Comparison of ENCODE assay signal across 25 cellular contexts in the genomic region with DNA sequence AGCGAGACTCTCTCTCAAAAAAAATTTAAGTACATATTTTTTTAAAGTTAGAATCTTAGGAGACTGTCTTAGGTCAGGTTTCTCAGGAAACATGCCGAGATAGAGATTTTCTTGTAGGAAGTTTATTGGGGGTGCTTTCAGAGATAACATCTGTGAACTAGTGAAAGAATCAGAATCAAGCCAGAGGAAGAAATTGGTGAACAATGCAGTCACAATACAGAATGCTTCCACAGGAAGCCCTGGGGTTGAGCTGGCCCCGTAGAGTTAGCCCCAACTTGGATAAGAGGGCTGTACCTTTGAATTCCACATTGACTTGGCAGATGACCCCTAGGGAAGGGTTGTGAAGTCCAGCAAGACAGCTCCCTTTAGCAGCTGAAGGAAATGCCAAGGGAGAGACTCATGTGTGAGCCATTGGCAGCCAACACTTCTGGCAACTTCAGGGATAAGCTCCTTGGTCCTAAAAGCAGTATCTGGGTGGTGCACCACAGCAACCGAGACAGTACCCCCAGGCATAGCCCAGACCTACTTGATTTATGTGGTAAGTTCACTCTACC. TPM values are rescaled to one million over a fixed set of nuclear protein-coding genes. Genes with fewer than 3 reads are reported as not detected.
A peak's percentile ranks its signal among the peaks of the same experiment; 100 is the strongest.
DNase-seq lines count a peak whose midpoint lies in the region; ATAC-seq and TF ChIP-seq lines count a peak whose summit lies in the region.
"Had no signal": no experiment of that assay in that cellular context is flagged by ENCODE, and none has a peak within 500 bp of the region (broad histone marks: within the 10 kb centered on the region; RNA-seq: fewer than 3 reads in every experiment).

No MANE protein-coding gene starts in this region.

- peak overlapping the region in 2 of 10 donors; percentile 5 to 69 for H3K27ac Mint-ChIP-seq in naive thymus-derived CD8-positive, alpha-beta T cell
- H3K27ac Mint-ChIP-seq in activated CD8-positive, alpha-beta T cell treated with anti-CD3 and anti-CD28 coated beads for 36 hours: no peak overlapping the region
- H3K27ac Mint-ChIP-seq: activated CD8-positive, alpha-beta memory T cell treated with anti-CD3 and anti-CD28 coated beads, Interleukin-2, amount 10 ng/mL, durations not matched to agents 7 days and 5 days; stimulated activated naive CD8-positive, alpha-beta T cell treated with anti-CD3 and anti-CD28 coated beads, Interleukin-15, amount 100 ng/mL, for 72 hours had no signal

- H3K4me1 ChIP-seq in HEK293 (ENCODE audit: control insufficient read depth, insufficient read depth, low read length) (no peaks in the 10 kb centered on the region; the same call in 1 of the 2 replicates), adipocyte (ENCODE audit: control insufficient read depth, insufficient read depth, low read length) (peaks cover 14% of the 10 kb centered on the region), mucosa of descending colon (ENCODE audit: low read depth) (peaks cover 5% of the 10 kb centered on the region), lower lobe of right lung (peaks cover 14% of the 10 kb centered on the region)

- H3K36me3 Mint-ChIP-seq in naive thymus-derived CD8-positive, alpha-beta T cell: no peaks in the 10 kb centered on the region
- no peaks in the 10 kb centered on the region for H3K36me3 Mint-ChIP-seq in activated CD8-positive, alpha-beta T cell treated with anti-CD3 and anti-CD28 coated beads for 36 hours (ENCODE audit: low read depth)
- H3K36me3 Mint-ChIP-seq: activated CD8-positive, alpha-beta memory T cell treated with anti-CD3 and anti-CD28 coated beads, Interleukin-2, amount 10 ng/mL, durations not matched to agents 7 days and 5 days had no signal

- H3K27ac ChIP-seq in HEK293 (ENCODE audit: extremely low read depth, low read depth, low read length): no peak overlapping the region
- no peak overlapping the region for H3K27ac ChIP-seq in lower lobe of right lung
- H3K27ac ChIP-seq: coronary artery, heart right ventricle, HL-60, SK-N-MC had no signal

- H3K4me3 Mint-ChIP-seq in naive thymus-derived CD8-positive, alpha-beta T cell: no peak overlapping the region
- H3K4me3 Mint-ChIP-seq in activated CD8-positive, alpha-beta T cell treated with anti-CD3 and anti-CD28 coated beads for 36 hours: no peak overlapping the region
- H3K4me3 Mint-ChIP-seq: activated CD8-positive, alpha-beta memory T cell treated with anti-CD3 and anti-CD28 coated beads, Interleukin-2, amount 10 ng/mL, durations not matched to agents 7 days and 5 days; neural crest cell; stimulated activated naive CD8-positive, alpha-beta T cell treated with anti-CD3 and anti-CD28 coated beads, Interleukin-15, amount 100 ng/mL, for 72 hours had no signal

- TF ChIP-seq CTCF in AG10803 (conservative IDR thresholded peaks at IDR 0.05; ENCODE audit: low read length) (0 out of 2 replicates have a peak, but pooled peaks have one; percentile 5), HEK293 (tag by site-specific recombination; IDR thresholded peaks at IDR 0.05) (no peak), mucosa of descending colon (IDR thresholded peaks at IDR 0.05) (no peak), lower lobe of right lung (IDR thresholded peaks at IDR 0.05) (no peak)
- no peak for TF ChIP-seq CTCF in activated CD8-positive, alpha-beta T cell treated with anti-CD3 and anti-CD28 coated beads for 36 hours (IDR thresholded peaks at IDR 0.05)

- H3K27me3 Mint-ChIP-seq in naive thymus-derived CD8-positive, alpha-beta T cell: peaks cover 0 to under 1% (median 0%) of the 10 kb centered on the region in 5 donors
- H3K27me3 Mint-ChIP-seq in activated CD8-positive, alpha-beta T cell treated with anti-CD3 and anti-CD28 coated beads for 36 hours: no peaks in the 10 kb centered on the region
- H3K27me3 Mint-ChIP-seq: stimulated activated naive CD8-positive, alpha-beta T cell treated with anti-CD3 and anti-CD28 coated beads, Interleukin-15, amount 100 ng/mL, for 72 hours had no signal

- H3K9me3 ChIP-seq in HEK293 (ENCODE audit: control insufficient read depth, insufficient read depth, low read depth, low read length): no peaks in the 10 kb centered on the region
- H3K9me3 ChIP-seq in adipocyte (ENCODE audit: control insufficient read depth, low read length): no peaks in the 10 kb centered on the region
- H3K9me3 ChIP-seq in mucosa of descending colon: no peaks in the 10 kb centered on the region
- no peaks in the 10 kb centered on the region for H3K9me3 ChIP-seq in lower lobe of right lung
- H3K9me3 ChIP-seq: heart right ventricle had no signal

- H3K27me3 ChIP-seq in adipocyte (replicated peaks; ENCODE audit: control insufficient read depth, insufficient read depth, low read length): peaks cover 33% of the 10 kb centered on the region
- no peaks in the 10 kb centered on the region for H3K27me3 ChIP-seq in lower lobe of right lung (ENCODE audit: low read depth)

- intact Hi-C loops in activated CD8-positive, alpha-beta T cell treated with anti-CD3 and anti-CD28 coated beads for 36 hours (cut with micrococcal nuclease): no loop called here
- intact Hi-C loops in mucosa of descending colon (cut with DNase I, micrococcal nuclease): no loop called here
- intact Hi-C loops in lower lobe of right lung (cut with DNase I): no loop called here

- CTCF ChIA-PET in HEK293 (lab: Yijun Ruan, JAX): interaction anchor here (0.7 to 16.0 kb wide), 6 partner anchors 23 to 268 kb away, joined by 3 to 248 read pairs (median 4); no protein-coding TSS in a partner anchor
- CTCF ChIA-PET in activated CD8-positive, alpha-beta T cell treated with anti-CD3 and anti-CD28 coated beads for 36 hours (lab: Charles Lee): interaction anchor here (0.9 to 23.8 kb wide), 6 partner anchors 6 to 269 kb away, joined by 3 to 595 read pairs (median 80); a partner anchor contains a TSS

- POLR2A ChIA-PET in HEK293 (lab: Yijun Ruan, JAX): no interaction called here
- POLR2A ChIA-PET in naive thymus-derived CD8-positive, alpha-beta T cell (lab: Charles Lee): interaction anchor here (0.9 to 1.5 kb wide), 3 partner anchors 10 to 35 kb away, joined by 3 to 4 read pairs (median 3); no protein-coding TSS in a partner anchor
- POLR2A ChIA-PET in activated CD8-positive, alpha-beta T cell treated with anti-CD3 and anti-CD28 coated beads for 36 hours (lab: Charles Lee): no interaction called here

- H3K9ac ChIP-seq in adipocyte (ENCODE audit: low read length): no peak overlapping the region

- H3K4me3 ChIP-seq in AG10803 (ENCODE audit: low read length) (no peak overlapping the region), HEK293 (ENCODE audit: low read depth, low read length) (no peak overlapping the region), adipocyte (ENCODE audit: low read length) (no peak overlapping the region), mucosa of descending colon (no peak overlapping the region), lower lobe of right lung (no peak overlapping the region)
- H3K4me3 ChIP-seq: coronary artery, GM12878, heart right ventricle, SK-N-MC had no signal

- peaks cover 10 to 35% (median 21%) of the 10 kb centered on the region in 4 donors for H3K4me1 Mint-ChIP-seq in naive thymus-derived CD8-positive, alpha-beta T cell
- H3K4me1 Mint-ChIP-seq in activated CD8-positive, alpha-beta T cell treated with anti-CD3 and anti-CD28 coated beads for 36 hours (ENCODE audit: low read depth): peaks cover 18% of the 10 kb centered on the region

- no peak for ATAC-seq in naive thymus-derived CD8-positive, alpha-beta T cell
- no peak for ATAC-seq in activated CD8-positive, alpha-beta T cell treated with anti-CD3 and anti-CD28 coated beads for 36 hours
- ATAC-seq in mucosa of descending colon (no peak), lower lobe of right lung (no peak)
- ATAC-seq: activated CD8-positive, alpha-beta memory T cell treated with anti-CD3 and anti-CD28 coated beads, Interleukin-2, amount 10 ng/mL, durations not matched to agents 7 days and 5 days; GM12878; heart right ventricle; stimulated activated naive CD8-positive, alpha-beta T cell treated with anti-CD3 and anti-CD28 coated beads, Interleukin-15, amount 100 ng/mL, for 72 hours had no signal

- DNase-seq in AG10803 (ENCODE audit: low read depth) (peak; percentile 83), adipocyte (ENCODE audit: low read depth) (peak; percentile 38), hepatic stellate cell (ENCODE audit: low spot score) (peak; percentile 61), mucosa of descending colon (no peak), lower lobe of right lung (no peak)
- DNase-seq in naive thymus-derived CD8-positive, alpha-beta T cell: no peak
- no peak for DNase-seq in activated CD8-positive, alpha-beta T cell treated with anti-CD3 and anti-CD28 coated beads for 36 hours
- DNase-seq: activated CD8-positive, alpha-beta memory T cell treated with anti-CD3 and anti-CD28 coated beads, Interleukin-2, amount 10 ng/mL, durations not matched to agents 7 days and 5 days; activated gamma-delta T cell treated with Interleukin-2 at 50 U/mL for 16 hours; anterior cingulate cortex; heart right ventricle; KBM-7; NCI-H1105; NCI-H2107; retina; stimulated activated naive CD8-positive, alpha-beta T cell treated with anti-CD3 and anti-CD28 coated beads, Interleukin-15, amount 100 ng/mL, for 72 hours had no signal

- no peaks in the 10 kb centered on the region for H3K9me3 Mint-ChIP-seq in naive thymus-derived CD8-positive, alpha-beta T cell
- no peaks in the 10 kb centered on the region for H3K9me3 Mint-ChIP-seq in activated CD8-positive, alpha-beta T cell treated with anti-CD3 and anti-CD28 coated beads for 36 hours
- H3K9me3 Mint-ChIP-seq: neural crest cell; stimulated activated naive CD8-positive, alpha-beta T cell treated with anti-CD3 and anti-CD28 coated beads, Interleukin-15, amount 100 ng/mL, for 72 hours had no signal

- H3K36me3 ChIP-seq in HEK293 (ENCODE audit: control insufficient read depth in 2 of 2, insufficient read depth in 1 of 2, low read length in 2 of 2) (no peaks in the 10 kb centered on the region), adipocyte (ENCODE audit: control insufficient read depth, insufficient read depth, low read length, severe bottlenecking) (no peaks in the 10 kb centered on the region), mucosa of descending colon (ENCODE audit: low read depth) (no peaks in the 10 kb centered on the region), lower lobe of right lung (no peaks in the 10 kb centered on the region)
- H3K36me3 ChIP-seq: heart right ventricle had no signal

RNA-seq across cellular contexts. Expression of a gene that starts 7.1 kb away (rescaled TPM):
- total RNA-seq in naive thymus-derived CD8-positive, alpha-beta T cell: 100 to 1,000 TPM; 156 to 166 TPM
- polyA plus RNA-seq in naive thymus-derived CD8-positive, alpha-beta T cell: 10 to 100 TPM; 14.5 to 23.0 (median 22.2) TPM
- total RNA-seq in activated CD8-positive, alpha-beta T cell treated with anti-CD3 and anti-CD28 coated beads for 36 hours: 10 to 100 TPM; 44.6 to 58.8 TPM
- total RNA-seq in mucosa of descending colon (10 to 100 TPM in 2 of 3 donors, 1 to 10 TPM in 1; 9.9 to 21.8 (median 17.4) TPM), lower lobe of right lung (105 TPM)

RNA-seq across cellular contexts. Expression of a gene that starts 8.7 kb away (rescaled TPM):
- 1 to 10 TPM; 6.2 to 8.1 TPM for total RNA-seq in naive thymus-derived CD8-positive, alpha-beta T cell
- 1 to 10 TPM in 2 of 3 donors, under 1 TPM in 1; 0.69 to 2.5 (median 1.9) TPM for polyA plus RNA-seq in naive thymus-derived CD8-positive, alpha-beta T cell
- 10 to 100 TPM; 15.0 to 16.9 TPM for total RNA-seq in activated CD8-positive, alpha-beta T cell treated with anti-CD3 and anti-CD28 coated beads for 36 hours
- 100 to 1,000 TPM in 1 of 3 donors, 10 to 100 TPM in 2; 15.6 to 120 (median 21.1) TPM for total RNA-seq in mucosa of descending colon
- 33.8 TPM for total RNA-seq in lower lobe of right lung

RNA-seq across cellular contexts. Expression of a gene that starts 25.9 kb away (rescaled TPM):
- total RNA-seq in naive thymus-derived CD8-positive, alpha-beta T cell: 1 to 10 TPM; 1.4 to 1.5 TPM
- under 1 TPM in 2 of 3 donors, not detected in 1; 0.08 to 0.62 TPM for polyA plus RNA-seq in naive thymus-derived CD8-positive, alpha-beta T cell
- total RNA-seq in activated CD8-positive, alpha-beta T cell treated with anti-CD3 and anti-CD28 coated beads for 36 hours: 1 to 10 TPM; 1.4 to 2.3 TPM
- total RNA-seq in mucosa of descending colon (100 to 1,000 TPM in 1 of 3 donors, 10 to 100 TPM in 2; 34.9 to 204 (median 37.2) TPM), lower lobe of right lung (71.4 TPM)

RNA-seq across cellular contexts. Expression of a gene that starts 31.9 kb away (rescaled TPM):
- under 1 TPM in 1 of 2 experiments, not detected in 1; 0.31 TPM for total RNA-seq in naive thymus-derived CD8-positive, alpha-beta T cell
- polyA plus RNA-seq in naive thymus-derived CD8-positive, alpha-beta T cell: under 1 TPM in 1 of 3 donors, not detected in 2; 0.20 TPM
- not detected for total RNA-seq in activated CD8-positive, alpha-beta T cell treated with anti-CD3 and anti-CD28 coated beads for 36 hours
- total RNA-seq in mucosa of descending colon (under 1 TPM in 1 of 3 donors, not detected in 2; 0.25 TPM), lower lobe of right lung (not detected)
- total RNA-seq: activated CD8-positive, alpha-beta memory T cell treated with anti-CD3 and anti-CD28 coated beads, Interleukin-2, amount 10 ng/mL, durations not matched to agents 7 days and 5 days; epithelial cell of proximal tubule; GM12878; mesenteric fat pad; neural crest cell; urinary bladder had no signal
- polyA plus RNA-seq: GM12878, heart right ventricle, urinary bladder had no signal

RNA-seq across cellular contexts. Expression of a gene that starts 36.0 kb away (rescaled TPM):
- total RNA-seq in naive thymus-derived CD8-positive, alpha-beta T cell: not detected
- not detected for polyA plus RNA-seq in naive thymus-derived CD8-positive, alpha-beta T cell
- total RNA-seq in activated CD8-positive, alpha-beta T cell treated with anti-CD3 and anti-CD28 coated beads for 36 hours: not detected
- total RNA-seq in mucosa of descending colon (1,000 to 10,000 TPM in 2 of 3 donors, 100 to 1,000 TPM in 1; 932 to 1,439 (median 1,228) TPM), lower lobe of right lung (not detected)
- total RNA-seq: activated CD8-positive, alpha-beta memory T cell treated with anti-CD3 and anti-CD28 coated beads, Interleukin-2, amount 10 ng/mL, durations not matched to agents 7 days and 5 days; epithelial cell of proximal tubule; GM12878; heart right ventricle; neural crest cell; urinary bladder had no signal
- polyA plus RNA-seq: GM12878, heart right ventricle had no signal

Comparison
In these comparisons a context has a peak if more than half of its experiments do, and no peak if none do; other contexts are left out.
1. DNase-seq: peak in AG10803 (single experiment), adipocyte (single experiment) and hepatic stellate cell (single experiment); none in naive thymus-derived CD8-positive, alpha-beta T cell (0 of 10), activated CD8-positive, alpha-beta T cell treated with anti-CD3 and anti-CD28 coated beads for 36 hours (single experiment), mucosa of descending colon (0 of 3) and lower lobe of right lung (single experiment).
2. RNA of a gene that starts 25.9 kb away (total RNA-seq): 71.4 TPM in lower lobe of right lung (single experiment) and 34.9 to 204 TPM in mucosa of descending colon; 1.4 to 2.3 TPM in activated CD8-positive, alpha-beta T cell treated with anti-CD3 and anti-CD28 coated beads for 36 hours and 1.4 to 1.5 TPM in naive thymus-derived CD8-positive, alpha-beta T cell; every median in the first group is over 10 times any median in the second.